ENCODE assay signal across 28 cellular contexts in genomic region chr3:88632226-88632625, GRCh38.
"Had no signal": no experiment of that assay in that cellular context is flagged by ENCODE, and none has a peak within 500 bp of the region (broad histone marks: within the 10 kb centered on the region; RNA-seq: fewer than 3 reads in every experiment).

No MANE protein-coding gene starts in this region.

- H3K36me3 Mint-ChIP-seq: memory B cell; naive thymus-derived CD8-positive, alpha-beta T cell; stimulated activated memory B cell treated with anti-CD40 and anti-IgM and Interleukin-4, amounts not matched to agents 10 μg/mL and 1 μg/mL and 100 μg/mL, for 72 hours had no signal

- H3K27me3 Mint-ChIP-seq: memory B cell; naive thymus-derived CD8-positive, alpha-beta T cell; progenitor cell of endocrine pancreas; stimulated activated memory B cell treated with anti-CD40 and anti-IgM and Interleukin-4, amounts not matched to agents 10 μg/mL and 1 μg/mL and 100 μg/mL, for 72 hours; stimulated activated naive CD8-positive, alpha-beta T cell treated with anti-CD3 and anti-CD28 coated beads, Interleukin-15, amount 100 ng/mL, for 72 hours had no signal

- H3K4me3 ChIP-seq: heart right ventricle, hepatocyte, left ventricle myocardium inferior, lung, mucosa of descending colon, right atrium auricular region, right lobe of liver, smooth muscle cell, suprapubic skin, thoracic aorta, tibial artery, upper lobe of right lung had no signal

- H3K4me1 Mint-ChIP-seq: memory B cell; naive thymus-derived CD8-positive, alpha-beta T cell; nephron; neural crest cell; stimulated activated memory B cell treated with anti-CD40 and anti-IgM and Interleukin-4, amounts not matched to agents 10 μg/mL and 1 μg/mL and 100 μg/mL, for 72 hours; stimulated activated naive CD8-positive, alpha-beta T cell treated with anti-CD3 and anti-CD28 coated beads, Interleukin-15, amount 100 ng/mL, for 72 hours had no signal

- ATAC-seq: heart right ventricle; mucosa of descending colon; naive thymus-derived CD8-positive, alpha-beta T cell; right lobe of liver; stimulated activated memory B cell treated with anti-CD40 and anti-IgM and Interleukin-4, amounts not matched to agents 10 μg/mL and 1 μg/mL and 100 μg/mL, for 72 hours; stimulated activated naive CD8-positive, alpha-beta T cell treated with anti-CD3 and anti-CD28 coated beads, Interleukin-15, amount 100 ng/mL, for 72 hours; upper lobe of right lung had no signal

- H3K27ac ChIP-seq: heart right ventricle, hepatocyte, left ventricle myocardium inferior, parathyroid adenoma, right atrium auricular region, right lobe of liver, suprapubic skin, thoracic aorta, tibial artery, upper lobe of right lung had no signal

- H3K36me3 ChIP-seq: heart right ventricle, left ventricle myocardium inferior, right atrium auricular region, right lobe of liver, suprapubic skin, thoracic aorta, tibial artery, upper lobe of right lung had no signal

- H3K27ac Mint-ChIP-seq: memory B cell; naive thymus-derived CD8-positive, alpha-beta T cell; nephron; progenitor cell of endocrine pancreas; stimulated activated memory B cell treated with anti-CD40 and anti-IgM and Interleukin-4, amounts not matched to agents 10 μg/mL and 1 μg/mL and 100 μg/mL, for 72 hours; stimulated activated naive CD8-positive, alpha-beta T cell treated with anti-CD3 and anti-CD28 coated beads, Interleukin-15, amount 100 ng/mL, for 72 hours had no signal

- DNase-seq: heart right ventricle; islet precursor cell; left ventricle myocardium inferior; midbrain; mucosa of descending colon; naive thymus-derived CD8-positive, alpha-beta T cell; nucleus accumbens; right lobe of liver; stimulated activated CD4-positive, alpha-beta T cell treated with anti-CD3 and anti-CD28 coated beads, Interleukin-1b, Interleukin-23, amount 100 ng/mL, for 48 hours; stimulated activated CD4-positive, alpha-beta T cell treated with anti-CD3 and anti-CD28 coated beads, Interleukin-2, amount 100 ng/mL, for 48 hours; stimulated activated CD4-positive, alpha-beta T cell treated with anti-CD3 and anti-CD28 coated beads, Interleukin-4, amount 100 ng/mL, for 4 hours; stimulated activated CD8-positive, alpha-beta memory T cell treated with anti-CD3 and anti-CD28 coated beads, Interleukin-4, amount 100 ng/mL, for 48 hours; stimulated activated naive CD4-positive, alpha-beta T cell treated with Interleukin-2 at 50 U/mL for 16 hours; stimulated activated naive CD8-positive, alpha-beta T cell treated with anti-CD3 and anti-CD28 coated beads, Interleukin-15, amount 100 ng/mL, for 72 hours; tibial artery; upper lobe of right lung had no signal

- H3K4me3 Mint-ChIP-seq: memory B cell; naive thymus-derived CD8-positive, alpha-beta T cell; nephron; neural crest cell; stimulated activated memory B cell treated with anti-CD40 and anti-IgM and Interleukin-4, amounts not matched to agents 10 μg/mL and 1 μg/mL and 100 μg/mL, for 72 hours; stimulated activated naive CD8-positive, alpha-beta T cell treated with anti-CD3 and anti-CD28 coated beads, Interleukin-15, amount 100 ng/mL, for 72 hours had no signal

- H3K27me3 ChIP-seq: heart right ventricle, hepatocyte, right atrium auricular region, right lobe of liver, suprapubic skin, tibial artery, upper lobe of right lung had no signal

- H3K9me3 ChIP-seq: mucosa of descending colon, right lobe of liver, suprapubic skin, thoracic aorta, tibial artery, upper lobe of right lung had no signal

- H3K4me1 ChIP-seq: heart right ventricle, left ventricle myocardium inferior, parathyroid adenoma, right atrium auricular region, right lobe of liver, suprapubic skin, tibial artery, upper lobe of right lung had no signal
